ENCODE assay signal across 1 cellular context in genomic region chr5:94463739-94464138, GRCh38.
TF ChIP-seq lines count a peak whose summit lies in the region.

No MANE protein-coding gene starts in this region.

TF ChIP-seq in WTC11, 78 proteins besides CTCF, POLR2A, EP300 and RAD21 (continued from another document):
- TF ChIP-seq ARID4B (CRISPR knock-in tag; IDR thresholded peaks at IDR 0.05; ENCODE audit: borderline replicate concordance) = no peak
- no peak for TF ChIP-seq NFYB (CRISPR knock-in tag; conservative IDR thresholded peaks at IDR 0.05; ENCODE audit: low read depth)
- TF ChIP-seq, protein P1, sequence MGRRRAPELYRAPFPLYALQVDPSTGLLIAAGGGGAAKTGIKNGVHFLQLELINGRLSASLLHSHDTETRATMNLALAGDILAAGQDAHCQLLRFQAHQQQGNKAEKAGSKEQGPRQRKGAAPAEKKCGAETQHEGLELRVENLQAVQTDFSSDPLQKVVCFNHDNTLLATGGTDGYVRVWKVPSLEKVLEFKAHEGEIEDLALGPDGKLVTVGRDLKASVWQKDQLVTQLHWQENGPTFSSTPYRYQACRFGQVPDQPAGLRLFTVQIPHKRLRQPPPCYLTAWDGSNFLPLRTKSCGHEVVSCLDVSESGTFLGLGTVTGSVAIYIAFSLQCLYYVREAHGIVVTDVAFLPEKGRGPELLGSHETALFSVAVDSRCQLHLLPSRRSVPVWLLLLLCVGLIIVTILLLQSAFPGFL (CRISPR knock-in tag; IDR thresholded peaks at IDR 0.05; ENCODE audit: borderline replicate concordance) = no peak
- TF ChIP-seq KAT7 (CRISPR knock-in tag; IDR thresholded peaks at IDR 0.05; ENCODE audit: borderline replicate concordance) = no peak
- TF ChIP-seq RELA (CRISPR knock-in tag; IDR thresholded peaks at IDR 0.05; ENCODE audit: borderline replicate concordance) = no peak
- TF ChIP-seq NR3C1 (CRISPR knock-in tag; conservative IDR thresholded peaks at IDR 0.05; ENCODE audit: low read depth) = no peak
